Comparison of ENCODE assay signal across 33 cellular contexts in genomic region chr10:30730306-30730705, GRCh38.
"Had no signal": no experiment of that assay in that cellular context is flagged by ENCODE, and none has a peak within 500 bp of the region (broad histone marks: within the 10 kb centered on the region; RNA-seq: fewer than 3 reads in every experiment).

No MANE protein-coding gene starts in this region.

- H3K27me3 ChIP-seq: adrenal gland, cardiac muscle cell had no signal

- H3K27ac ChIP-seq: adrenal gland, cardiac muscle cell, VCaP had no signal

- H3K4me3 ChIP-seq: adrenal gland, cardiac muscle cell had no signal

- ATAC-seq: activated CD8-positive, alpha-beta T cell treated with anti-CD3 and anti-CD28 coated beads for 36 hours; activated naive CD4-positive, alpha-beta T cell treated with anti-CD3 and anti-CD28 coated beads, Interleukin-2, amount 50 U/mL, for 72 hours; activated T-cell treated with anti-CD3 and anti-CD28 coated beads, Interleukin-2, amount 50 U/mL, for 4 hours; activated T-cell treated with anti-CD3 and anti-CD28 coated beads, Interleukin-2, amount 50 U/mL, for 72 hours; activated T-helper 17 cell treated with anti-CD3 and anti-CD28 coated beads, Interleukin-2, amount 50 U/mL, for 72 hours had no signal

- FAIRE-seq: bronchial epithelial cell, TTC549 had no signal

- DNase-seq: activated B cell treated with CpG ODN at 0.5 μM for 24 hours; activated CD4-positive, alpha-beta memory T cell treated with anti-CD3 and anti-CD28 coated beads for 36 hours; activated CD4-positive, alpha-beta T cell treated with anti-CD3 and anti-CD28 coated beads for 4 hours; activated CD4-positive, alpha-beta T cell treated with anti-CD3 and anti-CD28 coated beads, Interleukin-2, amount 10 ng/mL, durations not matched to agents 24 days and 14 days; activated CD4-positive, alpha-beta T cell treated with anti-CD3 and anti-CD28 coated beads, Interleukin-2, amount 50 U/mL, for 1 hour; activated CD4-positive, alpha-beta T cell treated with anti-CD3 and anti-CD28 coated beads, Interleukin-2, amount 50 U/mL, for 4 hours; activated CD4-positive, CD25-positive, alpha-beta regulatory T cell treated with anti-CD3 and anti-CD28 coated beads, Interleukin-2, amount 50 U/mL, for 72 hours; activated CD8-positive, alpha-beta memory T cell treated with anti-CD3 and anti-CD28 coated beads, Interleukin-2, amount 50 U/mL, for 4 hours; activated CD8-positive, alpha-beta T cell treated with anti-CD3 and anti-CD28 coated beads for 36 hours; activated effector memory CD4-positive, alpha-beta T cell treated with anti-CD3 and anti-CD28 coated beads, Interleukin-2, amount 50 U/mL, for 16 hours; activated gamma-delta T cell treated with Interleukin-2 at 50 U/mL for 16 hours; activated naive CD4-positive, alpha-beta T cell; activated naive CD4-positive, alpha-beta T cell treated with anti-CD3 and anti-CD28 coated beads for 36 hours; activated naive CD4-positive, alpha-beta T cell treated with anti-CD3 and anti-CD28 coated beads, Interleukin-2, amount 50 U/mL, for 16 hours; activated naive CD8-positive, alpha-beta T cell treated with anti-CD3 and anti-CD28 coated beads for 36 hours; activated T-cell treated with anti-CD3 and anti-CD28 coated beads for 4 hours; activated T-cell treated with anti-CD3 and anti-CD28 coated beads, Interleukin-2, amount 50 U/mL, for 1 hour; activated T-cell treated with anti-CD3 and anti-CD28 coated beads, Interleukin-2, amount 50 U/mL, for 4 hours; activated T-cell treated with anti-CD3 and anti-CD28 coated beads, Interleukin-2, amount 50 U/mL, for 72 hours; adrenal gland; amniotic stem cell; aorta; caudate nucleus; cerebellar nuclear complex; T-helper 1 cell; T-helper 2 cell; T-helper 9 cell had no signal

- H3K9me3 ChIP-seq: adrenal gland had no signal

- H3K36me3 ChIP-seq: adrenal gland, cardiac muscle cell had no signal

- H3K4me1 ChIP-seq: adrenal gland had no signal
